ENCODE assay signal across 3 cellular contexts in genomic region chr6:103124471-103124870, GRCh38.
"Had no signal": no experiment of that assay in that cellular context is flagged by ENCODE, and none has a peak within 500 bp of the region (broad histone marks: within the 10 kb centered on the region; RNA-seq: fewer than 3 reads in every experiment).

No MANE protein-coding gene starts in this region.

- H3K4me3 ChIP-seq: GM12878 had no signal

- ATAC-seq: GM12878 had no signal

- DNase-seq: GDM1, GF-D8 had no signal
